8 cellular contexts compared by ENCODE assay signal in genomic region chr1:182029379-182030331, GRCh38. TPM values are rescaled to one million over a fixed set of nuclear protein-coding genes. Genes with fewer than 3 reads are reported as not detected.
A peak's percentile ranks its signal among the peaks of the same experiment; 100 is the strongest.
DNase-seq lines count a peak whose midpoint lies in the region; ATAC-seq and TF ChIP-seq lines count a peak whose summit lies in the region.

No MANE protein-coding gene starts in this region.

- H3K36me3 ChIP-seq in thymus (ENCODE audit: control insufficient read depth, insufficient read depth): no peaks in the 10 kb centered on the region

- peaks cover 11% of the 10 kb centered on the region for H3K4me1 Mint-ChIP-seq in activated naive CD8-positive, alpha-beta T cell (ENCODE audit: low read depth)
- peaks cover 7% of the 10 kb centered on the region for H3K4me1 Mint-ChIP-seq in osteocyte (ENCODE audit: unreplicated experiment)

- H3K9me3 ChIP-seq in thymus (ENCODE audit: control insufficient read depth): no peaks in the 10 kb centered on the region

- H3K4me3 ChIP-seq in thymus (ENCODE audit: low read length): peak overlapping the region; percentile 58

- no peaks in the 10 kb centered on the region for H3K27me3 Mint-ChIP-seq in activated naive CD8-positive, alpha-beta T cell
- H3K27me3 Mint-ChIP-seq in osteocyte (ENCODE audit: unreplicated experiment): peaks cover 6% of the 10 kb centered on the region

- H3K36me3 Mint-ChIP-seq in activated naive CD8-positive, alpha-beta T cell: peaks cover 2% of the 10 kb centered on the region
- no peaks in the 10 kb centered on the region for H3K36me3 Mint-ChIP-seq in osteocyte (ENCODE audit: unreplicated experiment)

- ATAC-seq in HG02610 (IDR thresholded peaks at IDR 0.05; ENCODE audit: unreplicated experiment) (peak; percentile 96), SK-N-SH treated with all-trans-retinoic acid at 6 μM for 48 hours (peak; percentile 98), Right ventricle myocardium inferior (peak; percentile 99)

- H3K27ac Mint-ChIP-seq in activated naive CD8-positive, alpha-beta T cell: peak overlapping the region; percentile 98
- H3K27ac Mint-ChIP-seq in osteocyte (ENCODE audit: unreplicated experiment): peak overlapping the region; percentile 90

- no peaks in the 10 kb centered on the region for H3K27me3 ChIP-seq in thymus (ENCODE audit: control insufficient read depth, insufficient read depth)

- H3K4me1 ChIP-seq in thymus (ENCODE audit: control insufficient read depth, insufficient read depth, low read length): peaks cover 9% of the 10 kb centered on the region

- DNase-seq in GM10266 (ENCODE audit: extremely low spot score): peak; percentile 94
- peak; percentile 97 for DNase-seq in NCI-H1092 (lab: John Stamatoyannopoulos, UW)
- peak; percentile 97 for DNase-seq in Right ventricle myocardium inferior (ENCODE audit: missing footprints)
- DNase-seq in osteocyte (ENCODE audit: extremely low spot score, unreplicated experiment): peak; percentile 97

- peak overlapping the region; percentile 88 for H3K27ac ChIP-seq in thymus (ENCODE audit: low read depth)

- no peaks in the 10 kb centered on the region for H3K9me3 Mint-ChIP-seq in activated naive CD8-positive, alpha-beta T cell (ENCODE audit: low read depth)
- H3K9me3 Mint-ChIP-seq in osteocyte (ENCODE audit: unreplicated experiment): no peaks in the 10 kb centered on the region

- intact Hi-C loops in Right ventricle myocardium inferior (cut with DNase I): no loop called here

- WGBS in thymus: under 1% methylated on average over 68 of the region's 68 CpGs

- TF ChIP-seq CTCF in GM10266 (IDR thresholded peaks at IDR 0.05; ENCODE audit: control insufficient read depth, insufficient read depth, low read depth, missing control alignments) (peak; percentile 55), osteocyte (IDR thresholded peaks at IDR 0.05) (peak; percentile 58)

- peak overlapping the region; percentile 97 for H3K4me3 Mint-ChIP-seq in activated naive CD8-positive, alpha-beta T cell
- H3K4me3 Mint-ChIP-seq in osteocyte (ENCODE audit: unreplicated experiment): peak overlapping the region; percentile 96

TF ChIP-seq in SK-N-SH treated with all-trans-retinoic acid at 6 μM for 48 hours, 23 proteins besides CTCF, POLR2A, EP300 and RAD21:
- no peak for TF ChIP-seq ARNTL (CRISPR knock-in tag; IDR thresholded peaks at IDR 0.05; ENCODE audit: borderline replicate concordance, low read depth)
- TF ChIP-seq, protein P1, sequence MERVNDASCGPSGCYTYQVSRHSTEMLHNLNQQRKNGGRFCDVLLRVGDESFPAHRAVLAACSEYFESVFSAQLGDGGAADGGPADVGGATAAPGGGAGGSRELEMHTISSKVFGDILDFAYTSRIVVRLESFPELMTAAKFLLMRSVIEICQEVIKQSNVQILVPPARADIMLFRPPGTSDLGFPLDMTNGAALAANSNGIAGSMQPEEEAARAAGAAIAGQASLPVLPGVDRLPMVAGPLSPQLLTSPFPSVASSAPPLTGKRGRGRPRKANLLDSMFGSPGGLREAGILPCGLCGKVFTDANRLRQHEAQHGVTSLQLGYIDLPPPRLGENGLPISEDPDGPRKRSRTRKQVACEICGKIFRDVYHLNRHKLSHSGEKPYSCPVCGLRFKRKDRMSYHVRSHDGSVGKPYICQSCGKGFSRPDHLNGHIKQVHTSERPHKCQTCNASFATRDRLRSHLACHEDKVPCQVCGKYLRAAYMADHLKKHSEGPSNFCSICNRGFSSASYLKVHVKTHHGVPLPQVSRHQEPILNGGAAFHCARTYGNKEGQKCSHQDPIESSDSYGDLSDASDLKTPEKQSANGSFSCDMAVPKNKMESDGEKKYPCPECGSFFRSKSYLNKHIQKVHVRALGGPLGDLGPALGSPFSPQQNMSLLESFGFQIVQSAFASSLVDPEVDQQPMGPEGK (CRISPR knock-in tag; IDR thresholded peaks at IDR 0.05; ENCODE audit: borderline replicate concordance): no peak
- TF ChIP-seq ZNF70 (CRISPR knock-in tag; IDR thresholded peaks at IDR 0.05): no peak
- TF ChIP-seq ZNF8 (CRISPR knock-in tag; IDR thresholded peaks at IDR 0.05): no peak
- TF ChIP-seq PPARA (CRISPR knock-in tag; IDR thresholded peaks at IDR 0.05; ENCODE audit: borderline replicate concordance): no peak
- no peak for TF ChIP-seq POU6F1 (CRISPR knock-in tag; IDR thresholded peaks at IDR 0.05; ENCODE audit: borderline replicate concordance, low read depth)
- no peak for TF ChIP-seq SNAI2 (CRISPR knock-in tag; IDR thresholded peaks at IDR 0.05)
- no peak for TF ChIP-seq ISL1 (CRISPR knock-in tag; IDR thresholded peaks at IDR 0.05)
- no peak for TF ChIP-seq OSR1 (CRISPR knock-in tag; IDR thresholded peaks at IDR 0.05)
- TF ChIP-seq, protein P2, sequence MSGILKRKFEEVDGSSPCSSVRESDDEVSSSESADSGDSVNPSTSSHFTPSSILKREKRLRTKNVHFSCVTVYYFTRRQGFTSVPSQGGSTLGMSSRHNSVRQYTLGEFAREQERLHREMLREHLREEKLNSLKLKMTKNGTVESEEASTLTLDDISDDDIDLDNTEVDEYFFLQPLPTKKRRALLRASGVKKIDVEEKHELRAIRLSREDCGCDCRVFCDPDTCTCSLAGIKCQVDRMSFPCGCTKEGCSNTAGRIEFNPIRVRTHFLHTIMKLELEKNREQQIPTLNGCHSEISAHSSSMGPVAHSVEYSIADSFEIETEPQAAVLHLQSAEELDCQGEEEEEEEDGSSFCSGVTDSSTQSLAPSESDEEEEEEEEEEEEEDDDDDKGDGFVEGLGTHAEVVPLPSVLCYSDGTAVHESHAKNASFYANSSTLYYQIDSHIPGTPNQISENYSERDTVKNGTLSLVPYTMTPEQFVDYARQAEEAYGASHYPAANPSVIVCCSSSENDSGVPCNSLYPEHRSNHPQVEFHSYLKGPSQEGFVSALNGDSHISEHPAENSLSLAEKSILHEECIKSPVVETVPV (CRISPR knock-in tag; IDR thresholded peaks at IDR 0.05): 0 out of 2 replicates have a peak, but pooled peaks have one; percentile 28
- TF ChIP-seq GLIS3 (CRISPR knock-in tag; IDR thresholded peaks at IDR 0.05): no peak
- TF ChIP-seq TCF4 (CRISPR knock-in tag; IDR thresholded peaks at IDR 0.05; ENCODE audit: borderline replicate concordance): no peak
- TF ChIP-seq, protein P3, sequence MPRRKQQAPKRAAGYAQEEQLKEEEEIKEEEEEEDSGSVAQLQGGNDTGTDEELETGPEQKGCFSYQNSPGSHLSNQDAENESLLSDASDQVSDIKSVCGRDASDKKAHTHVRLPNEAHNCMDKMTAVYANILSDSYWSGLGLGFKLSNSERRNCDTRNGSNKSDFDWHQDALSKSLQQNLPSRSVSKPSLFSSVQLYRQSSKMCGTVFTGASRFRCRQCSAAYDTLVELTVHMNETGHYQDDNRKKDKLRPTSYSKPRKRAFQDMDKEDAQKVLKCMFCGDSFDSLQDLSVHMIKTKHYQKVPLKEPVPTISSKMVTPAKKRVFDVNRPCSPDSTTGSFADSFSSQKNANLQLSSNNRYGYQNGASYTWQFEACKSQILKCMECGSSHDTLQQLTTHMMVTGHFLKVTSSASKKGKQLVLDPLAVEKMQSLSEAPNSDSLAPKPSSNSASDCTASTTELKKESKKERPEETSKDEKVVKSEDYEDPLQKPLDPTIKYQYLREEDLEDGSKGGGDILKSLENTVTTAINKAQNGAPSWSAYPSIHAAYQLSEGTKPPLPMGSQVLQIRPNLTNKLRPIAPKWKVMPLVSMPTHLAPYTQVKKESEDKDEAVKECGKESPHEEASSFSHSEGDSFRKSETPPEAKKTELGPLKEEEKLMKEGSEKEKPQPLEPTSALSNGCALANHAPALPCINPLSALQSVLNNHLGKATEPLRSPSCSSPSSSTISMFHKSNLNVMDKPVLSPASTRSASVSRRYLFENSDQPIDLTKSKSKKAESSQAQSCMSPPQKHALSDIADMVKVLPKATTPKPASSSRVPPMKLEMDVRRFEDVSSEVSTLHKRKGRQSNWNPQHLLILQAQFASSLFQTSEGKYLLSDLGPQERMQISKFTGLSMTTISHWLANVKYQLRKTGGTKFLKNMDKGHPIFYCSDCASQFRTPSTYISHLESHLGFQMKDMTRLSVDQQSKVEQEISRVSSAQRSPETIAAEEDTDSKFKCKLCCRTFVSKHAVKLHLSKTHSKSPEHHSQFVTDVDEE (CRISPR knock-in tag; IDR thresholded peaks at IDR 0.05): 0 out of 2 replicates have a peak, but pooled peaks have one; percentile 34

RNA-seq across cellular contexts. Expression of gene ZNF648, which starts 31.9 kb away (rescaled TPM):
- total RNA-seq in Right ventricle myocardium inferior (not detected), osteocyte (not detected in 2 replicates)
- 0.02 TPM for polyA plus RNA-seq in thymus

Comparison
In these comparisons a context has a peak if more than half of its experiments do, and no peak if none do; other contexts are left out.
1. Peak in every context shown above with its lines: DNase-seq, ATAC-seq, H3K4me3 ChIP-seq and H3K27ac ChIP-seq.